Comparison of ENCODE assay signal across 9 cellular contexts in genomic region chr2:202172439-202173191, GRCh38.
A peak's percentile ranks its signal among the peaks of the same experiment; 100 is the strongest.
DNase-seq lines count a peak whose midpoint lies in the region; ATAC-seq and FAIRE-seq lines count a peak whose summit lies in the region.
"Had no signal": no experiment of that assay in that cellular context is flagged by ENCODE, and none has a peak within 500 bp of the region (broad histone marks: within the 10 kb centered on the region; RNA-seq: fewer than 3 reads in every experiment).

No MANE protein-coding gene starts in this region.

- H3K36me3 ChIP-seq in small intestine (ENCODE audit: control insufficient read depth in 2 of 2, insufficient read depth in 2 of 2, low read length in 2 of 2), result no peaks in the 10 kb centered on the region

- H3K4me3 ChIP-seq in small intestine (ENCODE audit: low read depth in 1 of 2, low read length in 2 of 2), result no peak overlapping the region

- no peak for FAIRE-seq in small intestine (lab: Jason Lieb, UNC)
- FAIRE-seq: colon had no signal

- WGBS in small intestine, 3 donors, result 35 to 46% (median 43%) methylated on average over 6 of the region's 6 CpGs

- peak overlapping the region; percentile 77 for H3K27ac Mint-ChIP-seq in activated naive CD4-positive, alpha-beta T cell treated with anti-CD3 and anti-CD28 coated beads, Interleukin-2, amount 50 U/mL, for 24 hours

- peaks cover 0 to 4% of the 10 kb centered on the region in 2 donors for H3K4me1 ChIP-seq in small intestine (ENCODE audit: control insufficient read depth in 2 of 2, insufficient read depth in 1 of 2, low read depth in 1 of 2, low read length in 1 of 2)

- no peak overlapping the region for H3K4me3 Mint-ChIP-seq in activated naive CD4-positive, alpha-beta T cell treated with anti-CD3 and anti-CD28 coated beads, Interleukin-2, amount 50 U/mL, for 24 hours

- H3K9me3 Mint-ChIP-seq in activated naive CD4-positive, alpha-beta T cell treated with anti-CD3 and anti-CD28 coated beads, Interleukin-2, amount 50 U/mL, for 24 hours, result no peaks in the 10 kb centered on the region

- peaks cover 8% of the 10 kb centered on the region for H3K27me3 Mint-ChIP-seq in activated naive CD4-positive, alpha-beta T cell treated with anti-CD3 and anti-CD28 coated beads, Interleukin-2, amount 50 U/mL, for 24 hours

- H3K36me3 Mint-ChIP-seq in activated naive CD4-positive, alpha-beta T cell treated with anti-CD3 and anti-CD28 coated beads, Interleukin-2, amount 50 U/mL, for 24 hours, result no peaks in the 10 kb centered on the region

- no peak overlapping the region for H3K27ac ChIP-seq in small intestine (ENCODE audit: low read depth in 1 of 2, low read length in 1 of 2)

- H3K27me3 ChIP-seq in small intestine (ENCODE audit: control insufficient read depth in 2 of 2, insufficient read depth in 2 of 2, low read length in 2 of 2), result no peaks in the 10 kb centered on the region

- H3K4me1 Mint-ChIP-seq in activated naive CD4-positive, alpha-beta T cell treated with anti-CD3 and anti-CD28 coated beads, Interleukin-2, amount 50 U/mL, for 24 hours, result peaks cover 22% of the 10 kb centered on the region

- DNase-seq in small intestine (peak; percentile 32), NCI-H2107 treated with DMSO at 0.1 percent for 48 hours (lab: John Stamatoyannopoulos, UW; ENCODE audit: unreplicated experiment) (no peak)
- DNase-seq in effector CD8-positive, alpha-beta T cell (lab: John Stamatoyannopoulos, UW), result no peak

- no peaks in the 10 kb centered on the region for H3K9me3 ChIP-seq in small intestine (ENCODE audit: control insufficient read depth, low read depth)

- ATAC-seq in GM19025 (IDR thresholded peaks at IDR 0.05; ENCODE audit: low read depth, unreplicated experiment) (peak; percentile 87), HG02852 (IDR thresholded peaks at IDR 0.05; ENCODE audit: unreplicated experiment) (peak; percentile 86), HG03196 (IDR thresholded peaks at IDR 0.05; ENCODE audit: unreplicated experiment) (no peak), GM18517 (IDR thresholded peaks at IDR 0.05; ENCODE audit: unreplicated experiment) (no peak)

Comparison
In these comparisons a context has a peak if more than half of its experiments do, and no peak if none do; other contexts are left out.
1. ATAC-seq: peak in GM19025 (single experiment) and HG02852 (single experiment); none in HG03196 (single experiment) and GM18517 (single experiment).